In genomic region chr1:16165548-16165947, GRCh38 we compare ENCODE assay signal across 20 cellular contexts. TPM values are rescaled to one million over a fixed set of nuclear protein-coding genes. Genes with fewer than 3 reads are reported as not detected.
DNase-seq lines count a peak whose midpoint lies in the region; ATAC-seq, FAIRE-seq and TF ChIP-seq lines count a peak whose summit lies in the region.
"Had no signal": no experiment of that assay in that cellular context is flagged by ENCODE, and none has a peak within 500 bp of the region (broad histone marks: within the 10 kb centered on the region; RNA-seq: fewer than 3 reads in every experiment).

No MANE protein-coding gene starts in this region.

- H3K4me1 Mint-ChIP-seq in Caco-2 (ENCODE audit: low read depth, unreplicated experiment), result peaks cover 26% of the 10 kb centered on the region
- H3K4me1 Mint-ChIP-seq in activated T-helper 17 cell treated with anti-CD3 and anti-CD28 coated beads, Interleukin-2, amount 50 U/mL, for 72 hours, result peaks cover 33% of the 10 kb centered on the region

- intact Hi-C loops in Caco-2 (cut with micrococcal nuclease; ENCODE audit: unreplicated experiment) (no loop called here), mucosa of descending colon (cut with DNase I, micrococcal nuclease) (no loop called here), posterior cingulate gyrus (cut with DNase I) (no loop called here)

- H3K9ac ChIP-seq in BLaER1, result no peak overlapping the region
- H3K9ac ChIP-seq: KMS-11 had no signal

- CTCF ChIA-PET in Caco-2 (lab: Charles Lee), result no interaction called here

- no peak overlapping the region for H3K27ac ChIP-seq in BLaER1
- H3K27ac ChIP-seq in small intestine (ENCODE audit: low read depth in 1 of 2, low read length in 1 of 2), result peak overlapping the region in 1 of 2 donors; percentile 2
- H3K27ac ChIP-seq: KMS-11, neutrophil, Peyer's patch had no signal

- H3K27me3 ChIP-seq in BLaER1, result peaks cover 28% of the 10 kb centered on the region
- H3K27me3 ChIP-seq in Caco-2 (replicated peaks; ENCODE audit: control insufficient read depth, insufficient read depth, low read length), result no peaks in the 10 kb centered on the region
- no peaks in the 10 kb centered on the region for H3K27me3 ChIP-seq in small intestine (ENCODE audit: control insufficient read depth in 2 of 2, insufficient read depth in 2 of 2, low read length in 2 of 2)
- H3K27me3 ChIP-seq: Peyer's patch had no signal

- no peak overlapping the region for H3K4me3 Mint-ChIP-seq in Caco-2 (ENCODE audit: unreplicated experiment)
- peak overlapping the region; percentile 9 for H3K4me3 Mint-ChIP-seq in activated T-helper 17 cell treated with anti-CD3 and anti-CD28 coated beads, Interleukin-2, amount 50 U/mL, for 72 hours

- H3K4me3 ChIP-seq in BLaER1, result no peak overlapping the region
- no peak overlapping the region for H3K4me3 ChIP-seq in Caco-2 (ENCODE audit: low read depth, low read length)
- no peak overlapping the region for H3K4me3 ChIP-seq in mucosa of descending colon
- no peak overlapping the region for H3K4me3 ChIP-seq in small intestine (ENCODE audit: low read depth in 1 of 2, low read length in 2 of 2)
- H3K4me3 ChIP-seq: Peyer's patch, smooth muscle cell, stomach had no signal

- no peaks in the 10 kb centered on the region; the same call in 1 of the 2 replicates for H4K20me1 ChIP-seq in BLaER1

- BruUV-seq in Caco-2 (replicated peaks; lab: Mats Ljungman, UMichigan), result no TSS peak

- POLR2A ChIA-PET in Caco-2 (lab: Charles Lee), result interaction anchor here (0.6 to 1.7 kb wide), 3 partner anchors 9 to 11 kb away, joined by 3 to 13 read pairs (median 4); no protein-coding TSS in a partner anchor

- H3K36me3 ChIP-seq in BLaER1, result no peaks in the 10 kb centered on the region
- H3K36me3 ChIP-seq in Caco-2 (ENCODE audit: control insufficient read depth, insufficient read depth, low read length), result no peaks in the 10 kb centered on the region
- H3K36me3 ChIP-seq in mucosa of descending colon (ENCODE audit: low read depth), result no peaks in the 10 kb centered on the region
- H3K36me3 ChIP-seq in small intestine (ENCODE audit: control insufficient read depth in 2 of 2, insufficient read depth in 2 of 2, low read length in 2 of 2), result no peaks in the 10 kb centered on the region
- H3K36me3 ChIP-seq: neutrophil, Peyer's patch, stomach had no signal

- ATAC-seq in activated T-helper 17 cell treated with anti-CD3 and anti-CD28 coated beads, Interleukin-2, amount 50 U/mL, for 72 hours (replicated peaks), result no peak
- peak; percentile 60 for ATAC-seq in mucosa of descending colon
- no peak for ATAC-seq in omental fat pad (ENCODE audit: low FRiP score)

- H3K4me2 ChIP-seq in BLaER1, result peak overlapping the region; percentile 85
- H3K4me2 ChIP-seq: KMS-11, smooth muscle cell had no signal

- peaks cover 11% of the 10 kb centered on the region for H3K36me3 Mint-ChIP-seq in Caco-2 (ENCODE audit: insufficient read depth, unreplicated experiment)
- H3K36me3 Mint-ChIP-seq in activated T-helper 17 cell treated with anti-CD3 and anti-CD28 coated beads, Interleukin-2, amount 50 U/mL, for 72 hours (ENCODE audit: low read depth), result no peaks in the 10 kb centered on the region
- H3K36me3 Mint-ChIP-seq: CD8-positive, alpha-beta memory T cell had no signal

- FAIRE-seq in HTR-8/SVneo (lab: Jason Lieb, UNC), result no peak
- FAIRE-seq in small intestine (lab: Jason Lieb, UNC), result no peak
- FAIRE-seq: endothelial cell of umbilical vein had no signal

- no peaks in the 10 kb centered on the region for H3K9me3 Mint-ChIP-seq in Caco-2 (ENCODE audit: unreplicated experiment)
- no peaks in the 10 kb centered on the region for H3K9me3 Mint-ChIP-seq in activated T-helper 17 cell treated with anti-CD3 and anti-CD28 coated beads, Interleukin-2, amount 50 U/mL, for 72 hours

- H3K27ac Mint-ChIP-seq in Caco-2 (ENCODE audit: unreplicated experiment), result peak overlapping the region; percentile 63
- H3K27ac Mint-ChIP-seq in activated T-helper 17 cell treated with anti-CD3 and anti-CD28 coated beads, Interleukin-2, amount 50 U/mL, for 72 hours, result no peak overlapping the region

- peaks cover 70% of the 10 kb centered on the region for H3K4me1 ChIP-seq in BLaER1
- H3K4me1 ChIP-seq in Caco-2, result peaks cover 12% of the 10 kb centered on the region; the same call in 1 of the 2 replicates
- peaks cover 23% of the 10 kb centered on the region for H3K4me1 ChIP-seq in mucosa of descending colon (ENCODE audit: low read depth)
- H3K4me1 ChIP-seq in small intestine (ENCODE audit: control insufficient read depth in 2 of 2, insufficient read depth in 1 of 2, low read depth in 1 of 2, low read length in 1 of 2), result peaks cover 5 to 7% of the 10 kb centered on the region in 2 donors

- WGBS in small intestine, 3 donors, result 52 to 67% (median 59%) methylated on average over 7 of the region's 7 CpGs

- DNase-seq in Caco-2 (no peak), mucosa of descending colon (peak; percentile 59 to 79 (median 67)), HTR-8/SVneo (ENCODE audit: insufficient read length, low spot score) (no peak), posterior cingulate gyrus (no peak), omental fat pad (ENCODE audit: low spot score) (no peak), small intestine (no peak)
- DNase-seq: activated gamma-delta T cell treated with Interleukin-2 at 50 U/mL for 16 hours; CD8-positive, alpha-beta memory T cell; kidney glomerular epithelial cell; NCI-H1436 treated with DMSO at 0.1 percent for 48 hours; NCI-H510A; Peyer's patch; stomach; T-helper 9 cell had no signal

- H3K9me3 ChIP-seq in BLaER1 (no peaks in the 10 kb centered on the region), Caco-2 (no peaks in the 10 kb centered on the region), mucosa of descending colon (no peaks in the 10 kb centered on the region), small intestine (ENCODE audit: control insufficient read depth, low read depth) (no peaks in the 10 kb centered on the region)
- H3K9me3 ChIP-seq: neutrophil, Peyer's patch, stomach had no signal

- no peaks in the 10 kb centered on the region for H3K27me3 Mint-ChIP-seq in Caco-2 (ENCODE audit: insufficient read depth, unreplicated experiment)
- H3K27me3 Mint-ChIP-seq in activated T-helper 17 cell treated with anti-CD3 and anti-CD28 coated beads, Interleukin-2, amount 50 U/mL, for 72 hours, result no peaks in the 10 kb centered on the region

- TF ChIP-seq CTCF in Caco-2 (IDR thresholded peaks at IDR 0.05; ENCODE audit: insufficient read depth in 1 of 2, low read depth in 1 of 2, low read length in 1 of 2, severe bottlenecking in 1 of 2, unreplicated experiment in 1 of 2) (no peak), mucosa of descending colon (IDR thresholded peaks at IDR 0.05) (no peak), omental fat pad (IDR thresholded peaks at IDR 0.05) (no peak)

RNA-seq across cellular contexts. Expression of gene EPHA2, which starts 9.7 kb away (rescaled TPM):
- 31.2 and 37.8 TPM in 2 replicates for total RNA-seq in Caco-2 (2022)
- total RNA-seq in activated T-helper 17 cell treated with anti-CD3 and anti-CD28 coated beads, Interleukin-2, amount 50 U/mL, for 72 hours, result under 1 TPM in 1 of 2 donors, not detected in 1; 0.13 TPM
- total RNA-seq in mucosa of descending colon, result 10 to 100 TPM; 36.8 to 43.5 (median 43.5) TPM
- total RNA-seq in omental fat pad, result 10 to 100 TPM; 15.3 to 41.8 (median 28.6) TPM
- polyA plus RNA-seq in small intestine, result 10 to 100 TPM; 16.4 to 23.8 (median 23.3) TPM
- total RNA-seq: CD8-positive, alpha-beta memory T cell had no signal
- polyA plus RNA-seq: CD8-positive, alpha-beta memory T cell had no signal

RNA-seq across cellular contexts. Expression of gene ARHGEF19, which starts 46.9 kb away (rescaled TPM):
- total RNA-seq in Caco-2 (2022) (7.7 and 8.0 TPM in 2 replicates), mucosa of descending colon (10 to 100 TPM in 1 of 3 donors, 1 to 10 TPM in 2; 5.3 to 13.3 (median 9.0) TPM), omental fat pad (10 to 100 TPM in 1 of 4 donors, 1 to 10 TPM in 3; 2.6 to 10.6 (median 3.9) TPM)
- 10 to 100 TPM in 1 of 2 donors, 1 to 10 TPM in 1; 7.5 to 10.0 TPM for total RNA-seq in activated T-helper 17 cell treated with anti-CD3 and anti-CD28 coated beads, Interleukin-2, amount 50 U/mL, for 72 hours
- polyA plus RNA-seq in small intestine, result 10 to 100 TPM in 1 of 3 donors, 1 to 10 TPM in 2; 2.2 to 10.4 (median 4.6) TPM

Comparison
In these comparisons a context has a peak if more than half of its experiments do, and no peak if none do; other contexts are left out.
1. DNase-seq: peak in mucosa of descending colon (3 of 3); none in Caco-2 (0 of 2), HTR-8/SVneo (single experiment), posterior cingulate gyrus (0 of 10), omental fat pad (single experiment) and small intestine (single experiment).
2. RNA of gene EPHA2, which starts 9.7 kb away (total RNA-seq): 36.8 to 43.5 TPM in mucosa of descending colon, 15.3 to 41.8 TPM in omental fat pad and 31.2 to 37.8 TPM in Caco-2; 0.13 TPM in activated T-helper 17 cell treated with anti-CD3 and anti-CD28 coated beads, Interleukin-2, amount 50 U/mL, for 72 hours; every median in the first group is over 10 times any median in the second.